ENCODE assay signal across 30 cellular contexts in the genomic region with DNA sequence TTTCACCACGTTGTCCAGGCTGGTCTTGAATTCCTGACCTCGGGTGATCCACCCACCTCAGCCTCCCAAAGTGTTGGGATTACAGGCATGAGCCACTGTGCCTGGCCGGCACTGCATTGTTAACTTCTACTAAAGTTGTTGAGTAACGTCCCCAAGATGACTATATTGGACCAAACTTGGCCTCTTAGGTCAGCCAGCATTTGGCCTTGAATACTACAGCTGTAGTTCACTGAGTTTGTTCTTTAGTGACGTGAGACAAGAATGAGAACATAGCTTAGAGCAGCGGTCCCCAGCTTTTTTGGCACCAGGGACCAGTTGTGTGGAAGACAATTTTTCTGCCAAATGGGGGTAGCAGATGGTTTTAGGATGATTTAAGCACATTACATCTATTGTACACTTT.
"Had no signal": no experiment of that assay in that cellular context is flagged by ENCODE, and none has a peak within 500 bp of the region (broad histone marks: within the 10 kb centered on the region; RNA-seq: fewer than 3 reads in every experiment).

No MANE protein-coding gene starts in this region.

- H3K4me2 ChIP-seq: KMS-11, SK-N-SH had no signal

- H3K4me3 Mint-ChIP-seq: activated CD4-positive, alpha-beta memory T cell treated with anti-CD3 and anti-CD28 coated beads for 36 hours; activated naive CD4-positive, alpha-beta T cell treated with anti-CD3 and anti-CD28 coated beads for 36 hours; activated T-cell treated with anti-CD3 and anti-CD28 coated beads, Interleukin-2, amount 50 U/mL, for 4 hours; activated T-helper 1 cell treated with anti-CD3 and anti-CD28 coated beads, Interleukin-12 subunit alpha, Interleukin-12 subunit beta, Interleukin-2, Interleukin-4 antibody, amounts not matched to agents 30 ng/mL and 10 ng/mL and 1 ng/mL, durations not matched to agents 14 hours and 24 hours and 36 hours; T-helper 1 cell treated with Interleukin-12 subunit alpha and Interleukin-12 subunit beta and Interleukin-4 antibody, amounts not matched to agents 30 μg/mL and 1 μg/mL, for 36 hours; T-helper 2 cell treated with Interferon-gamma antibody and Interleukin-4, amounts not matched to agents 5 μg/mL and 100 μg/mL, for 36 hours had no signal

- H3K4me3 ChIP-seq: adrenal gland, cardiac muscle cell, SJSA1 had no signal

- H3K27ac ChIP-seq: adrenal gland, cardiac muscle cell, KMS-11, SJSA1 had no signal

- H3K9ac ChIP-seq: KMS-11, SK-N-SH had no signal

- H3K36me3 Mint-ChIP-seq: activated CD4-positive, alpha-beta memory T cell treated with anti-CD3 and anti-CD28 coated beads for 36 hours; activated naive CD4-positive, alpha-beta T cell treated with anti-CD3 and anti-CD28 coated beads, Interleukin-2, amount 50 U/mL, for 72 hours had no signal

- H3K9me3 Mint-ChIP-seq: activated naive CD4-positive, alpha-beta T cell treated with anti-CD3 and anti-CD28 coated beads for 36 hours; activated naive CD4-positive, alpha-beta T cell treated with anti-CD3 and anti-CD28 coated beads, Interleukin-2, amount 50 U/mL, for 72 hours; activated T-cell treated with anti-CD3 and anti-CD28 coated beads, Interleukin-2, amount 50 U/mL, for 4 hours; activated T-helper 1 cell treated with anti-CD3 and anti-CD28 coated beads, Interleukin-12 subunit alpha, Interleukin-12 subunit beta, Interleukin-2, Interleukin-4 antibody, amounts not matched to agents 30 ng/mL and 10 ng/mL and 1 ng/mL, durations not matched to agents 14 hours and 24 hours and 36 hours; T-helper 1 cell treated with Interleukin-12 subunit alpha and Interleukin-12 subunit beta and Interleukin-4 antibody, amounts not matched to agents 30 μg/mL and 1 μg/mL, for 36 hours; T-helper 2 cell treated with Interferon-gamma antibody and Interleukin-4, amounts not matched to agents 5 μg/mL and 100 μg/mL, for 36 hours had no signal

- H3K27me3 ChIP-seq: adrenal gland, cardiac muscle cell, SJSA1 had no signal

- H3K36me3 ChIP-seq: adrenal gland, cardiac muscle cell, SJSA1 had no signal

- ATAC-seq: activated naive CD4-positive, alpha-beta T cell treated with anti-CD3 and anti-CD28 coated beads, Interleukin-2, amount 50 U/mL, for 72 hours; activated T-cell treated with anti-CD3 and anti-CD28 coated beads, Interleukin-2, amount 50 U/mL, for 4 hours; Panc1 had no signal

- H3K9me3 ChIP-seq: adrenal gland, SJSA1, SK-N-SH had no signal

- DNase-seq: activated CD4-positive, alpha-beta memory T cell treated with anti-CD3 and anti-CD28 coated beads for 36 hours; activated CD4-positive, alpha-beta T cell treated with anti-CD3 and anti-CD28 coated beads, Interleukin-2, amount 50 U/mL, for 1 hour; activated CD8-positive, alpha-beta memory T cell treated with anti-CD3 and anti-CD28 coated beads, Interleukin-2, amount 50 U/mL, for 4 hours; activated gamma-delta T cell treated with Interleukin-2 at 50 U/mL for 16 hours; activated naive CD4-positive, alpha-beta T cell treated with anti-CD3 and anti-CD28 coated beads for 36 hours; activated T-cell treated with anti-CD3 and anti-CD28 coated beads for 4 hours; activated T-cell treated with anti-CD3 and anti-CD28 coated beads, Interleukin-2, amount 50 U/mL, for 4 hours; adrenal gland; MM.1S; MV-4-11; NCI-H1092; NCI-H187 treated with DMSO at 0.1 percent for 48 hours; NCI-H2081; NCI-H2171 treated with DMSO at 0.1 percent for 48 hours; NCI-H2227 treated with DMSO at 0.1 percent for 48 hours; NCI-H446; NCI-H510A treated with DMSO at 0.1 percent for 48 hours; NCI-H526 treated with DMSO at 0.1 percent for 48 hours; NCI-H774; SHP77 treated with DMSO at 0.1 percent for 48 hours; SK-N-SH had no signal

- H3K4me1 ChIP-seq: adrenal gland, SJSA1 had no signal

- FAIRE-seq: TTC549 had no signal

- H3K27ac Mint-ChIP-seq: activated CD4-positive, alpha-beta memory T cell treated with anti-CD3 and anti-CD28 coated beads for 36 hours; activated naive CD4-positive, alpha-beta T cell treated with anti-CD3 and anti-CD28 coated beads for 36 hours; activated naive CD4-positive, alpha-beta T cell treated with anti-CD3 and anti-CD28 coated beads, Interleukin-2, amount 50 U/mL, for 72 hours; activated T-helper 1 cell treated with anti-CD3 and anti-CD28 coated beads, Interleukin-12 subunit alpha, Interleukin-12 subunit beta, Interleukin-2, Interleukin-4 antibody, amounts not matched to agents 30 ng/mL and 10 ng/mL and 1 ng/mL, durations not matched to agents 14 hours and 24 hours and 36 hours; T-helper 1 cell treated with Interleukin-12 subunit alpha and Interleukin-12 subunit beta and Interleukin-4 antibody, amounts not matched to agents 30 μg/mL and 1 μg/mL, for 36 hours; T-helper 2 cell treated with Interferon-gamma antibody and Interleukin-4, amounts not matched to agents 5 μg/mL and 100 μg/mL, for 36 hours had no signal
